In the genomic region with DNA sequence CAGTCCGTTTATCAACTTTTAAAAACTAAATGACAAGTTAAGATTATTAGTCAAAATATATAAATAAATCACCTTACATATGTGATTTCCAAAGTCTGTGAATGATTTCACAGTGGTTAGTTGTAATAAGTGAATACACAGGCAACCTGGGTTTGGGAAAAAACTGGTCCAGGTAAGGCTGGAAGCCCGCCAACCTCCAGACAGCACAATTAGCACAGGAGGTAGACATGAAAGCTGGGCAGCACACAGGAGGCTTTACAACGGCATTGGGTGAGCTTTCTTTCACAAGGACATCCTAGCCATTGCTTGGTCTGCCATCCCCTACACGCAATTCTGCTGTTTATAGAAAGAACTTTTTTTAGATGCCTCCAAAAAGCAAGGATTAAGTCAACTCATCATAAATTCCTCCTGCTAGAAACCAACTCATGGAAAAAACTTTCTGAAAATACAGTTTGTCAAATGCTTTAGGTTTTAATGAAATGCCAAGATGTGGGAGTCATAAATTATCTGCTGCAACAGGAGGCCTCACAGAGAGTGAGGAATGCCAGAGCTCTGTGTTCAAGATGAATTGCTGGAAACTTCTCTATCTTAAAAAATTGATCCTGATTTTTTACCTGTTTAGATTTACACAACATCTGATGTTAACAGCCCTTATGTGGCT, we compare ENCODE assay signal across 11 cellular contexts.
DNase-seq lines count a peak whose midpoint lies in the region; ATAC-seq and TF ChIP-seq lines count a peak whose summit lies in the region.
"Had no signal": no experiment of that assay in that cellular context is flagged by ENCODE, and none has a peak within 500 bp of the region (broad histone marks: within the 10 kb centered on the region; RNA-seq: fewer than 3 reads in every experiment).

No MANE protein-coding gene starts in this region.

- peaks cover 13% of the 10 kb centered on the region for H3K4me1 Mint-ChIP-seq in activated CD4-positive, alpha-beta T cell treated with anti-CD3 and anti-CD28 coated beads for 36 hours

- peaks cover 6% of the 10 kb centered on the region for H3K27me3 Mint-ChIP-seq in activated CD4-positive, alpha-beta T cell treated with anti-CD3 and anti-CD28 coated beads for 36 hours

- peaks cover 0 to 23% (median 0%) of the 10 kb centered on the region in 4 donors for H3K4me1 ChIP-seq in stomach
- H3K4me1 ChIP-seq: parathyroid adenoma had no signal

- TF ChIP-seq CTCF in fibroblast of mammary gland (conservative IDR thresholded peaks at IDR 0.05; ENCODE audit: control insufficient read depth, insufficient read depth, low read depth, low read length) (no peak), stomach (IDR thresholded peaks at IDR 0.05) (no peak)

- no peaks in the 10 kb centered on the region for H3K36me3 ChIP-seq in stomach
- H3K36me3 ChIP-seq: gastrocnemius medialis had no signal

- no peak overlapping the region for H3K27ac Mint-ChIP-seq in activated CD4-positive, alpha-beta T cell treated with anti-CD3 and anti-CD28 coated beads for 36 hours
- H3K27ac Mint-ChIP-seq: activated T-cell treated with anti-CD3 and anti-CD28 coated beads, Interleukin-2, amount 50 U/mL, for 24 hours had no signal

- ATAC-seq in HG03196 (IDR thresholded peaks at IDR 0.05; ENCODE audit: unreplicated experiment), result no peak
- ATAC-seq in activated CD4-positive, alpha-beta T cell treated with anti-CD3 and anti-CD28 coated beads for 36 hours, result no peak
- ATAC-seq: gastrocnemius medialis had no signal

- H3K27ac ChIP-seq in stomach, result peak overlapping the region in 3 of 5 donors; percentile 6 to 65 (median 53)
- H3K27ac ChIP-seq: gastrocnemius medialis, parathyroid adenoma had no signal

- TF ChIP-seq POLR2A in stomach (IDR thresholded peaks at IDR 0.05), result no peak

- H3K4me3 Mint-ChIP-seq in activated CD4-positive, alpha-beta T cell treated with anti-CD3 and anti-CD28 coated beads for 36 hours, result no peak overlapping the region
- H3K4me3 Mint-ChIP-seq: activated T-cell treated with anti-CD3 and anti-CD28 coated beads, Interleukin-2, amount 50 U/mL, for 24 hours had no signal

- no peaks in the 10 kb centered on the region for H3K9me3 ChIP-seq in stomach
- H3K9me3 ChIP-seq: gastrocnemius medialis had no signal

- H3K4me3 ChIP-seq in fibroblast of mammary gland (ENCODE audit: control insufficient read depth, low read depth, low read length), result no peak overlapping the region
- H3K4me3 ChIP-seq in stomach, result no peak overlapping the region
- H3K4me3 ChIP-seq: gastrocnemius medialis had no signal

- intact Hi-C loops in stomach (cut with DNase I; ENCODE audit: low total_unique reads), result no loop called here
- intact Hi-C loops in activated CD4-positive, alpha-beta T cell treated with anti-CD3 and anti-CD28 coated beads for 36 hours (cut with DNase I, micrococcal nuclease), result no loop called here

- CTCF ChIA-PET in activated CD4-positive, alpha-beta T cell treated with anti-CD3 and anti-CD28 coated beads for 36 hours (lab: Charles Lee), result no interaction called here

- H3K36me3 Mint-ChIP-seq in activated CD4-positive, alpha-beta T cell treated with anti-CD3 and anti-CD28 coated beads for 36 hours (ENCODE audit: low read depth), result no peaks in the 10 kb centered on the region

- H3K27me3 ChIP-seq in stomach, result no peaks in the 10 kb centered on the region
- H3K27me3 ChIP-seq: gastrocnemius medialis had no signal

- DNase-seq in GM04503 (ENCODE audit: low read depth), result peak; percentile 17
- peak; percentile 80 for DNase-seq in NCI-H345 treated with DMSO at 0.1 percent for 48 hours (lab: John Stamatoyannopoulos, UW; ENCODE audit: unreplicated experiment)
- peak; percentile 11 for DNase-seq in fibroblast of mammary gland (ENCODE audit: low read depth)
- no peak for DNase-seq in stomach
- DNase-seq in GF-D8 (lab: John Stamatoyannopoulos, UW), result no peak
- no peak for DNase-seq in activated CD4-positive, alpha-beta T cell treated with anti-CD3 and anti-CD28 coated beads for 36 hours
- DNase-seq: activated T-cell treated with anti-CD3 and anti-CD28 coated beads, Interleukin-2, amount 50 U/mL, for 24 hours; central memory CD4-positive, alpha-beta T cell; gastrocnemius medialis had no signal

- TF ChIP-seq EP300 in stomach (IDR thresholded peaks at IDR 0.05), result no peak

- WGBS in stomach, 5 donors, result 56 to 66% (median 63%) methylated on average over 4 of the region's 4 CpGs

- POLR2A ChIA-PET in activated CD4-positive, alpha-beta T cell treated with anti-CD3 and anti-CD28 coated beads for 36 hours (lab: Charles Lee), result interaction anchor here (0.6 kb wide), 1 partner anchor 12 kb away, joined by 3 read pairs; no protein-coding TSS in a partner anchor

- no peaks in the 10 kb centered on the region for H3K9me3 Mint-ChIP-seq in activated CD4-positive, alpha-beta T cell treated with anti-CD3 and anti-CD28 coated beads for 36 hours (ENCODE audit: low read depth)
- H3K9me3 Mint-ChIP-seq: activated T-cell treated with anti-CD3 and anti-CD28 coated beads, Interleukin-2, amount 50 U/mL, for 24 hours had no signal

Comparison
In these comparisons a context has a peak if more than half of its experiments do, and no peak if none do; other contexts are left out.
1. DNase-seq: peak in GM04503 (single experiment), NCI-H345 treated with DMSO at 0.1 percent for 48 hours (single experiment) and fibroblast of mammary gland (single experiment); none in stomach (single experiment), GF-D8 (single experiment) and activated CD4-positive, alpha-beta T cell treated with anti-CD3 and anti-CD28 coated beads for 36 hours (single experiment).